Comparison of ENCODE assay signal across 9 cellular contexts in genomic region chr9:37324691-37325490, GRCh38.
DNase-seq lines count a peak whose midpoint lies in the region; ATAC-seq and TF ChIP-seq lines count a peak whose summit lies in the region.
"Had no signal": no experiment of that assay in that cellular context is flagged by ENCODE, and none has a peak within 500 bp of the region (broad histone marks: within the 10 kb centered on the region; RNA-seq: fewer than 3 reads in every experiment).

No MANE protein-coding gene starts in this region.

- H3K27ac Mint-ChIP-seq in stimulated activated memory B cell treated with anti-CD40 and anti-IgM and Interleukin-4, amounts not matched to agents 10 μg/mL and 1 μg/mL and 100 μg/mL, for 72 hours = peak overlapping the region; percentile 94
- H3K27ac Mint-ChIP-seq in CD4-positive, alpha-beta memory T cell = no peak overlapping the region
- H3K27ac Mint-ChIP-seq: dendritic cell treated with granulocyte-macrophage colony-stimulating factor and Interleukin-4, amounts not matched to agents 40 ng/mL and 50 ng/mL, for 4 days had no signal

- H3K4me1 Mint-ChIP-seq in stimulated activated memory B cell treated with anti-CD40 and anti-IgM and Interleukin-4, amounts not matched to agents 10 μg/mL and 1 μg/mL and 100 μg/mL, for 72 hours = peaks cover 45% of the 10 kb centered on the region
- H3K4me1 Mint-ChIP-seq in CD4-positive, alpha-beta memory T cell = peaks cover 0 to 4% (median 2%) of the 10 kb centered on the region in 4 donors

- peaks cover 16% of the 10 kb centered on the region for H3K36me3 Mint-ChIP-seq in stimulated activated memory B cell treated with anti-CD40 and anti-IgM and Interleukin-4, amounts not matched to agents 10 μg/mL and 1 μg/mL and 100 μg/mL, for 72 hours
- peaks cover 17 to 26% of the 10 kb centered on the region in 2 donors for H3K36me3 Mint-ChIP-seq in CD4-positive, alpha-beta memory T cell

- H3K27ac ChIP-seq in OCI-LY3 (ENCODE audit: low read length) = peak overlapping the region; percentile 38
- H3K27ac ChIP-seq in CD4-positive, alpha-beta memory T cell (ENCODE audit: low read depth, low read length) = no peak overlapping the region

- peak overlapping the region; percentile 20; the same call in 1 of the 2 replicates for H2AFZ ChIP-seq in OCI-LY3 (ENCODE audit: low read depth, low read length)

- peak; percentile 36 for ATAC-seq in HG03354 (IDR thresholded peaks at IDR 0.05; ENCODE audit: poor library complexity, severe bottlenecking, unreplicated experiment)
- peak; percentile 86 for ATAC-seq in stimulated activated memory B cell treated with anti-CD40 and anti-IgM and Interleukin-4, amounts not matched to agents 10 μg/mL and 1 μg/mL and 100 μg/mL, for 72 hours
- no peak for ATAC-seq in HG03025 (IDR thresholded peaks at IDR 0.05; ENCODE audit: low FRiP score, unreplicated experiment)

- POLR2A ChIA-PET in CD4-positive, alpha-beta memory T cell (lab: Charles Lee; ENCODE audit: partially characterized antibody) = no interaction called here

- DNase-seq in NOMO-1 treated with DMSO at 0.1 percent for 48 hours (lab: John Stamatoyannopoulos, UW; ENCODE audit: unreplicated experiment) (peak; percentile 4), NOMO-1 treated with dmso at 0.1 percent for 144 hours (lab: John Stamatoyannopoulos, UW; ENCODE audit: unreplicated experiment) (no peak)
- no peak for DNase-seq in activated CD4-positive, alpha-beta T cell treated with anti-CD3 and anti-CD28 coated beads for 48 hours
- DNase-seq in CD4-positive, alpha-beta memory T cell = no peak

- H3K4me1 ChIP-seq in OCI-LY3 (ENCODE audit: low read length) = peaks cover 24% of the 10 kb centered on the region
- no peaks in the 10 kb centered on the region for H3K4me1 ChIP-seq in CD4-positive, alpha-beta memory T cell (ENCODE audit: insufficient read depth, low read length)

- no peaks in the 10 kb centered on the region for H3K27me3 ChIP-seq in OCI-LY3 (ENCODE audit: low read depth, low read length)
- H3K27me3 ChIP-seq in CD4-positive, alpha-beta memory T cell (ENCODE audit: insufficient read depth, low read length) = no peaks in the 10 kb centered on the region

- intact Hi-C loops in CD4-positive, alpha-beta memory T cell (cut with micrococcal nuclease) = no loop called here

- H3K4me3 ChIP-seq in OCI-LY3 (ENCODE audit: low read length) = no peak overlapping the region
- no peak overlapping the region for H3K4me3 ChIP-seq in CD4-positive, alpha-beta memory T cell (ENCODE audit: low read length in 2 of 2)

- CTCF ChIA-PET in CD4-positive, alpha-beta memory T cell (lab: Charles Lee; ENCODE audit: partially characterized antibody) = interaction anchor here (2.4 to 2.6 kb wide), 2 partner anchors 329 to 452 kb away, joined by 6 to 9 read pairs; no protein-coding TSS in a partner anchor

- peaks cover 3% of the 10 kb centered on the region for H3K36me3 ChIP-seq in OCI-LY3 (replicated peaks; ENCODE audit: low read depth, low read length)
- H3K36me3 ChIP-seq in CD4-positive, alpha-beta memory T cell (ENCODE audit: insufficient read depth, low read length) = no peaks in the 10 kb centered on the region

- no peaks in the 10 kb centered on the region for H4K20me1 ChIP-seq in OCI-LY3 (ENCODE audit: insufficient read depth, low read length)

- no peaks in the 10 kb centered on the region for H3K27me3 Mint-ChIP-seq in stimulated activated memory B cell treated with anti-CD40 and anti-IgM and Interleukin-4, amounts not matched to agents 10 μg/mL and 1 μg/mL and 100 μg/mL, for 72 hours
- no peaks in the 10 kb centered on the region for H3K27me3 Mint-ChIP-seq in CD4-positive, alpha-beta memory T cell
- H3K27me3 Mint-ChIP-seq: dendritic cell treated with granulocyte-macrophage colony-stimulating factor and Interleukin-4, amounts not matched to agents 40 ng/mL and 50 ng/mL, for 4 days had no signal

- H3K4me2 ChIP-seq in OCI-LY3 (ENCODE audit: low read length) = peak overlapping the region; percentile 53

- H3K79me2 ChIP-seq in OCI-LY3 (ENCODE audit: low read length) = no peaks in the 10 kb centered on the region

- H3K9ac ChIP-seq in OCI-LY3 (ENCODE audit: low read length) = no peak overlapping the region; the same call in 1 of the 2 replicates

- H3K9me3 Mint-ChIP-seq in stimulated activated memory B cell treated with anti-CD40 and anti-IgM and Interleukin-4, amounts not matched to agents 10 μg/mL and 1 μg/mL and 100 μg/mL, for 72 hours = peaks cover 2% of the 10 kb centered on the region
- H3K9me3 Mint-ChIP-seq in CD4-positive, alpha-beta memory T cell = no peaks in the 10 kb centered on the region
- H3K9me3 Mint-ChIP-seq: dendritic cell treated with granulocyte-macrophage colony-stimulating factor and Interleukin-4, amounts not matched to agents 40 ng/mL and 50 ng/mL, for 4 days had no signal

- TF ChIP-seq CTCF in OCI-LY3 (IDR thresholded peaks at IDR 0.05; ENCODE audit: low read depth, low read length) = no peak

- H3K9me3 ChIP-seq in OCI-LY3 (ENCODE audit: insufficient read depth, low read length) = no peaks in the 10 kb centered on the region
- H3K9me3 ChIP-seq in CD4-positive, alpha-beta memory T cell (ENCODE audit: control insufficient read depth in 1 of 2, low read length in 2 of 2) = no peaks in the 10 kb centered on the region

- peak overlapping the region; percentile 58 for H3K4me3 Mint-ChIP-seq in stimulated activated memory B cell treated with anti-CD40 and anti-IgM and Interleukin-4, amounts not matched to agents 10 μg/mL and 1 μg/mL and 100 μg/mL, for 72 hours
- H3K4me3 Mint-ChIP-seq in CD4-positive, alpha-beta memory T cell = no peak overlapping the region
- H3K4me3 Mint-ChIP-seq: dendritic cell treated with granulocyte-macrophage colony-stimulating factor and Interleukin-4, amounts not matched to agents 40 ng/mL and 50 ng/mL, for 4 days had no signal
